In the genomic region with DNA sequence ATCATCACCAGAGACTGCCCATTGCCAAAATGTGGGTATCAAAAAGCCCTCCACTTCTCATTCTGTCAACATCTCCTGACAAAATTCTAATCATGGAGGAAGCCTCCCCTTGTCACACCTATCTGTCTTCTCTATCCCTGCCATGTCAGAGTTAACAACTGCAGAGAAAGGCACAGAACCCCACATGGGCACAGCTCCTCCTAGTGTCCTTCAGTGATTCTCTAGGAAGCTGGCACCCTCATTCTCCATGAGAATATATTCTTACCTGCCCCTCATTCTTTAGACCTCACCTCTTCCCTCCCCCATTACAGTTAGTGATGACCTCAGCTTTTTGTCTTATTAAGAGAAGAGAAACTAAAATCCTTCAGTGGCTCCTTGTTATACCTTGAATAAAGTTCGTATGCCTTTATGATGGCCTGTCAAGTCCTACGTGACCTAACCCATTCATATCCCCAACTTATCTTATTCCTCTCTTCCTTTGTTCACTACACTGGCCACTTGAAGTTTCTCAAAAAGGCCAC, we compare ENCODE assay signal across 3 cellular contexts.
TF ChIP-seq lines count a peak whose summit lies in the region.

No MANE protein-coding gene starts in this region.

TF ChIP-seq in SK-N-SH, 30 proteins besides CTCF, POLR2A, EP300 and RAD21:
- TF ChIP-seq MEF2A (IDR thresholded peaks at IDR 0.05; ENCODE audit: borderline replicate concordance, low read depth) = no peak

TF ChIP-seq in SK-N-SH treated with all-trans-retinoic acid at 6 μM for 48 hours, 23 proteins besides CTCF, POLR2A, EP300 and RAD21:
- TF ChIP-seq SNAI2 (CRISPR knock-in tag; IDR thresholded peaks at IDR 0.05) (no peak), PPARA (CRISPR knock-in tag; IDR thresholded peaks at IDR 0.05; ENCODE audit: borderline replicate concordance) (no peak), ISL1 (CRISPR knock-in tag; IDR thresholded peaks at IDR 0.05) (no peak), OSR1 (CRISPR knock-in tag; IDR thresholded peaks at IDR 0.05) (no peak), GLIS3 (CRISPR knock-in tag; IDR thresholded peaks at IDR 0.05) (no peak), RARB (CRISPR knock-in tag; IDR thresholded peaks at IDR 0.05) (no peak), ZNF8 (CRISPR knock-in tag; IDR thresholded peaks at IDR 0.05) (no peak), ZFP30 (CRISPR knock-in tag; IDR thresholded peaks at IDR 0.05) (no peak), TCF4 (CRISPR knock-in tag; IDR thresholded peaks at IDR 0.05; ENCODE audit: borderline replicate concordance) (no peak), ZNF70 (CRISPR knock-in tag; IDR thresholded peaks at IDR 0.05) (no peak), ARNTL (CRISPR knock-in tag; IDR thresholded peaks at IDR 0.05; ENCODE audit: borderline replicate concordance, low read depth) (no peak), TOX (CRISPR knock-in tag; IDR thresholded peaks at IDR 0.05; ENCODE audit: borderline replicate concordance) (no peak), ESRRG (CRISPR knock-in tag; IDR thresholded peaks at IDR 0.05) (no peak), BACH2 (CRISPR knock-in tag; IDR thresholded peaks at IDR 0.05; ENCODE audit: borderline replicate concordance) (no peak), ZFP3 (CRISPR knock-in tag; IDR thresholded peaks at IDR 0.05) (no peak)
- TF ChIP-seq, protein P1, sequence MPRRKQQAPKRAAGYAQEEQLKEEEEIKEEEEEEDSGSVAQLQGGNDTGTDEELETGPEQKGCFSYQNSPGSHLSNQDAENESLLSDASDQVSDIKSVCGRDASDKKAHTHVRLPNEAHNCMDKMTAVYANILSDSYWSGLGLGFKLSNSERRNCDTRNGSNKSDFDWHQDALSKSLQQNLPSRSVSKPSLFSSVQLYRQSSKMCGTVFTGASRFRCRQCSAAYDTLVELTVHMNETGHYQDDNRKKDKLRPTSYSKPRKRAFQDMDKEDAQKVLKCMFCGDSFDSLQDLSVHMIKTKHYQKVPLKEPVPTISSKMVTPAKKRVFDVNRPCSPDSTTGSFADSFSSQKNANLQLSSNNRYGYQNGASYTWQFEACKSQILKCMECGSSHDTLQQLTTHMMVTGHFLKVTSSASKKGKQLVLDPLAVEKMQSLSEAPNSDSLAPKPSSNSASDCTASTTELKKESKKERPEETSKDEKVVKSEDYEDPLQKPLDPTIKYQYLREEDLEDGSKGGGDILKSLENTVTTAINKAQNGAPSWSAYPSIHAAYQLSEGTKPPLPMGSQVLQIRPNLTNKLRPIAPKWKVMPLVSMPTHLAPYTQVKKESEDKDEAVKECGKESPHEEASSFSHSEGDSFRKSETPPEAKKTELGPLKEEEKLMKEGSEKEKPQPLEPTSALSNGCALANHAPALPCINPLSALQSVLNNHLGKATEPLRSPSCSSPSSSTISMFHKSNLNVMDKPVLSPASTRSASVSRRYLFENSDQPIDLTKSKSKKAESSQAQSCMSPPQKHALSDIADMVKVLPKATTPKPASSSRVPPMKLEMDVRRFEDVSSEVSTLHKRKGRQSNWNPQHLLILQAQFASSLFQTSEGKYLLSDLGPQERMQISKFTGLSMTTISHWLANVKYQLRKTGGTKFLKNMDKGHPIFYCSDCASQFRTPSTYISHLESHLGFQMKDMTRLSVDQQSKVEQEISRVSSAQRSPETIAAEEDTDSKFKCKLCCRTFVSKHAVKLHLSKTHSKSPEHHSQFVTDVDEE (CRISPR knock-in tag; IDR thresholded peaks at IDR 0.05) = no peak
- TF ChIP-seq, protein P2, sequence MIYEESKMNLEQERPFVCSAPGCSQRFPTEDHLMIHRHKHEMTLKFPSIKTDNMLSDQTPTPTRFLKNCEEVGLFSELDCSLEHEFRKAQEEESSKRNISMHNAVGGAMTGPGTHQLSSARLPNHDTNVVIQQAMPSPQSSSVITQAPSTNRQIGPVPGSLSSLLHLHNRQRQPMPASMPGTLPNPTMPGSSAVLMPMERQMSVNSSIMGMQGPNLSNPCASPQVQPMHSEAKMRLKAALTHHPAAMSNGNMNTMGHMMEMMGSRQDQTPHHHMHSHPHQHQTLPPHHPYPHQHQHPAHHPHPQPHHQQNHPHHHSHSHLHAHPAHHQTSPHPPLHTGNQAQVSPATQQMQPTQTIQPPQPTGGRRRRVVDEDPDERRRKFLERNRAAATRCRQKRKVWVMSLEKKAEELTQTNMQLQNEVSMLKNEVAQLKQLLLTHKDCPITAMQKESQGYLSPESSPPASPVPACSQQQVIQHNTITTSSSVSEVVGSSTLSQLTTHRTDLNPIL (CRISPR knock-in tag; IDR thresholded peaks at IDR 0.05; ENCODE audit: low read depth) = no peak
- TF ChIP-seq, protein P3, sequence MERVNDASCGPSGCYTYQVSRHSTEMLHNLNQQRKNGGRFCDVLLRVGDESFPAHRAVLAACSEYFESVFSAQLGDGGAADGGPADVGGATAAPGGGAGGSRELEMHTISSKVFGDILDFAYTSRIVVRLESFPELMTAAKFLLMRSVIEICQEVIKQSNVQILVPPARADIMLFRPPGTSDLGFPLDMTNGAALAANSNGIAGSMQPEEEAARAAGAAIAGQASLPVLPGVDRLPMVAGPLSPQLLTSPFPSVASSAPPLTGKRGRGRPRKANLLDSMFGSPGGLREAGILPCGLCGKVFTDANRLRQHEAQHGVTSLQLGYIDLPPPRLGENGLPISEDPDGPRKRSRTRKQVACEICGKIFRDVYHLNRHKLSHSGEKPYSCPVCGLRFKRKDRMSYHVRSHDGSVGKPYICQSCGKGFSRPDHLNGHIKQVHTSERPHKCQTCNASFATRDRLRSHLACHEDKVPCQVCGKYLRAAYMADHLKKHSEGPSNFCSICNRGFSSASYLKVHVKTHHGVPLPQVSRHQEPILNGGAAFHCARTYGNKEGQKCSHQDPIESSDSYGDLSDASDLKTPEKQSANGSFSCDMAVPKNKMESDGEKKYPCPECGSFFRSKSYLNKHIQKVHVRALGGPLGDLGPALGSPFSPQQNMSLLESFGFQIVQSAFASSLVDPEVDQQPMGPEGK (CRISPR knock-in tag; IDR thresholded peaks at IDR 0.05; ENCODE audit: borderline replicate concordance) = no peak

TF ChIP-seq in H1, 55 proteins besides CTCF, POLR2A, EP300 and RAD21:
- TF ChIP-seq MAFK (IDR thresholded peaks at IDR 0.05; ENCODE audit: low read depth, low read length) = no peak
TF ChIP-seq in H1: peak in this region for 0.
